Comparison of ENCODE assay signal across 18 cellular contexts in the genomic region with DNA sequence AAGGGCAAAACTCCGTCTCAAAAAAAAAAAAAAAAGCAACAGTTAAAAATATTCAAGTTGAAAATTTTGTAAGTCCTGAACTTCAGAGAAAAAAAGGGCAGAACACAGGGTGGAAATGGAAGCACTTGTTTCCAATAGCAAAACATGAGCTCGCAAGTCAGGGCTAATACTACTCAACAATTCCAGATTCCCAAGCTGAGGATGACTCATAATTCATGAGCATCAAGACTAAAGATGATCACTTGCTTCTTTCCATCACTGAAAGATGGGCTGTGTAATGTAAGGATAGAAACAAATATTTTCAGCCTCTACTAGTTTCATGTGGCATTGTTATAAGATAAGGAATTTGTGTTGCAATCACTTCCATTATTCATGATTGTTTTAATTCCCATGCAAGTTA. TPM values are rescaled to one million over a fixed set of nuclear protein-coding genes. Genes with fewer than 3 reads are reported as not detected.
"Had no signal": no experiment of that assay in that cellular context is flagged by ENCODE, and none has a peak within 500 bp of the region (broad histone marks: within the 10 kb centered on the region; RNA-seq: fewer than 3 reads in every experiment).

No MANE protein-coding gene starts in this region.

- ATAC-seq: mucosa of descending colon; naive thymus-derived CD4-positive, alpha-beta T cell; pancreas; stimulated activated effector memory CD8-positive, alpha-beta T cell treated with anti-CD3 and anti-CD28 coated beads, Interleukin-12 subunit alpha, Interleukin-12 subunit beta, amount 100 ng/mL, for 72 hours had no signal

- H3K27ac Mint-ChIP-seq: activated naive CD8-positive, alpha-beta T cell treated with anti-CD3 and anti-CD28 coated beads, Interleukin-2, amount 10 ng/mL, durations not matched to agents 7 days and 5 days; dendritic cell treated with granulocyte-macrophage colony-stimulating factor and Interleukin-4, amounts not matched to agents 40 ng/mL and 50 ng/mL, for 4 days; memory B cell; naive thymus-derived CD4-positive, alpha-beta T cell; stimulated activated effector memory CD8-positive, alpha-beta T cell treated with anti-CD3 and anti-CD28 coated beads, Interleukin-12 subunit alpha, Interleukin-12 subunit beta, amount 100 ng/mL, for 72 hours had no signal

- H3K27me3 ChIP-seq: brain microvascular endothelial cell, hepatocyte, pancreas had no signal

- H3K9me3 ChIP-seq: left ventricle myocardium inferior, mucosa of descending colon, pancreas had no signal

- DNase-seq: activated CD4-positive, CD25-positive, alpha-beta regulatory T cell treated with anti-CD3 and anti-CD28 coated beads, Interleukin-2, amount 50 U/mL, for 72 hours; activated naive CD4-positive, alpha-beta T cell; activated naive CD8-positive, alpha-beta T cell treated with anti-CD3 and anti-CD28 coated beads, Interleukin-2, amount 10 ng/mL, durations not matched to agents 7 days and 5 days; anterior cingulate cortex; brain microvascular endothelial cell; cerebellar nuclear complex; effector memory CD4-positive, alpha-beta T cell; left ventricle myocardium inferior; mucosa of descending colon; naive thymus-derived CD4-positive, alpha-beta T cell; pancreas; T1000 had no signal

- H3K36me3 ChIP-seq: brain microvascular endothelial cell, left ventricle myocardium inferior, pancreas had no signal

- H3K4me3 ChIP-seq: hepatocyte, left ventricle myocardium inferior, mucosa of descending colon, pancreas had no signal

- H3K4me1 ChIP-seq: left ventricle myocardium inferior, pancreas had no signal

- H3K36me3 Mint-ChIP-seq: activated naive CD8-positive, alpha-beta T cell treated with anti-CD3 and anti-CD28 coated beads, Interleukin-2, amount 10 ng/mL, durations not matched to agents 7 days and 5 days; memory B cell; naive thymus-derived CD4-positive, alpha-beta T cell; stimulated activated effector memory CD8-positive, alpha-beta T cell treated with anti-CD3 and anti-CD28 coated beads, Interleukin-12 subunit alpha, Interleukin-12 subunit beta, amount 100 ng/mL, for 72 hours had no signal

- H3K27me3 Mint-ChIP-seq: dendritic cell treated with granulocyte-macrophage colony-stimulating factor and Interleukin-4, amounts not matched to agents 40 ng/mL and 50 ng/mL, for 4 days had no signal

- H3K4me3 Mint-ChIP-seq: activated naive CD8-positive, alpha-beta T cell treated with anti-CD3 and anti-CD28 coated beads, Interleukin-2, amount 10 ng/mL, durations not matched to agents 7 days and 5 days; dendritic cell treated with granulocyte-macrophage colony-stimulating factor and Interleukin-4, amounts not matched to agents 40 ng/mL and 50 ng/mL, for 4 days; memory B cell; naive thymus-derived CD4-positive, alpha-beta T cell; stimulated activated effector memory CD8-positive, alpha-beta T cell treated with anti-CD3 and anti-CD28 coated beads, Interleukin-12 subunit alpha, Interleukin-12 subunit beta, amount 100 ng/mL, for 72 hours had no signal

- H3K4me2 ChIP-seq: hepatocyte had no signal

- H3K27ac ChIP-seq: brain microvascular endothelial cell, epithelial cell of prostate, hepatocyte, left ventricle myocardium inferior, pancreas had no signal

- H2AFZ ChIP-seq: hepatocyte had no signal

- H3K79me2 ChIP-seq: hepatocyte had no signal

- H3K9me3 Mint-ChIP-seq: activated naive CD8-positive, alpha-beta T cell treated with anti-CD3 and anti-CD28 coated beads, Interleukin-2, amount 10 ng/mL, durations not matched to agents 7 days and 5 days; dendritic cell treated with granulocyte-macrophage colony-stimulating factor and Interleukin-4, amounts not matched to agents 40 ng/mL and 50 ng/mL, for 4 days; memory B cell; naive thymus-derived CD4-positive, alpha-beta T cell; stimulated activated effector memory CD8-positive, alpha-beta T cell treated with anti-CD3 and anti-CD28 coated beads, Interleukin-12 subunit alpha, Interleukin-12 subunit beta, amount 100 ng/mL, for 72 hours had no signal

- H3K4me1 Mint-ChIP-seq: activated naive CD8-positive, alpha-beta T cell treated with anti-CD3 and anti-CD28 coated beads, Interleukin-2, amount 10 ng/mL, durations not matched to agents 7 days and 5 days; memory B cell; naive thymus-derived CD4-positive, alpha-beta T cell; stimulated activated effector memory CD8-positive, alpha-beta T cell treated with anti-CD3 and anti-CD28 coated beads, Interleukin-12 subunit alpha, Interleukin-12 subunit beta, amount 100 ng/mL, for 72 hours had no signal

RNA-seq across cellular contexts. Expression of a gene that starts 33.5 kb away (rescaled TPM):
- total RNA-seq: activated CD8-positive, alpha-beta memory T cell treated with anti-CD3 and anti-CD28 coated beads for 36 hours had no signal
